Comparison of ENCODE assay signal across 12 cellular contexts in the genomic region with DNA sequence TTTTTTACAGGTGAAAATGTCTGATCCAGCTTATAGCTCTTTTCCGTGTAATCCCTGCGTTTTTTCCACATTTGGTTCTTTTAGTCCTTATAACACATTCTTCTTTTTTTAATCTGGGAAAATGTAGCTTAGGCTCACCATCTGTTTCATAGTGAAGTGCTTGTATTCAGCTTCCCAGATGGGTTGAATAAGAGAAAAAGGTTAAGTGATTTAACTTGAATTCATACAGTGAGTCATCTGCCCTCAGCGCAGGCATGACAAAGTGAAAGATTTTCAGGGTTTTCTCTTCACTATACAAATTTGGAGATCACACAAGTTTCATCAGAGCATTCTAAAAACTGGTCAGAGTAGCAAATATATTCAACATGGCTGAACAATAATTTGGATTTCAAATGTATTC.
DNase-seq lines count a peak whose midpoint lies in the region; ATAC-seq and TF ChIP-seq lines count a peak whose summit lies in the region.
"Had no signal": no experiment of that assay in that cellular context is flagged by ENCODE, and none has a peak within 500 bp of the region (broad histone marks: within the 10 kb centered on the region; RNA-seq: fewer than 3 reads in every experiment).

No MANE protein-coding gene starts in this region.

- H3K36me3 ChIP-seq in GM23248 (ENCODE audit: low read depth) (no peaks in the 10 kb centered on the region), ascending aorta (no peaks in the 10 kb centered on the region)

- peaks cover 11% of the 10 kb centered on the region; the same call in 1 of the 2 replicates for H3F3A ChIP-seq in GM23248 (ENCODE audit: insufficient read depth)

- peak overlapping the region; percentile 49 for H3K4me2 ChIP-seq in GM23248 (ENCODE audit: unreplicated experiment)

- intact Hi-C loops in ascending aorta (cut with DNase I), result no loop called here

- H3K79me2 ChIP-seq in GM23248 (ENCODE audit: insufficient read depth), result no peaks in the 10 kb centered on the region

- in situ Hi-C loops in GM23248 (cut with MboI), result no loop called here

- no peaks in the 10 kb centered on the region for H4K20me1 ChIP-seq in GM23248 (ENCODE audit: insufficient read depth)

- WGBS in GM23248 (ENCODE audit: low coverage in 1 of 2, low lambda C conversion rate in 2 of 2, missing lambda C conversion rate in 2 of 2), 2 experiments, result 28 to 49% methylated on average over 3 of the region's 3 CpGs

- H3K27ac ChIP-seq in GM23248, result peak overlapping the region; percentile 36
- H3K27ac ChIP-seq in foreskin keratinocyte, result no peak overlapping the region
- no peak overlapping the region for H3K27ac ChIP-seq in ascending aorta
- H3K27ac ChIP-seq: HL-60 had no signal

- no peak overlapping the region for H3K9ac ChIP-seq in GM23248

- H3K9me3 ChIP-seq in GM23248 (ENCODE audit: low read depth), result no peaks in the 10 kb centered on the region
- H3K9me3 ChIP-seq in ascending aorta, result no peaks in the 10 kb centered on the region

- TF ChIP-seq CTCF in foreskin keratinocyte (conservative IDR thresholded peaks at IDR 0.05), result no peak
- no peak for TF ChIP-seq CTCF in ascending aorta (IDR thresholded peaks at IDR 0.05)

- DNase-seq in A172 (ENCODE audit: low spot score) (peak; percentile 39), GM23248 (peak; percentile 87), amniotic epithelial cell (ENCODE audit: low read depth) (peak; percentile 60), foreskin keratinocyte (peak; percentile 16 to 41), ascending aorta (ENCODE audit: low spot score in 2 of 2) (no peak), NCI-H146 (lab: John Stamatoyannopoulos, UW) (no peak), NCI-H774 (lab: John Stamatoyannopoulos, UW) (no peak)
- DNase-seq: activated CD4-positive, alpha-beta T cell treated with anti-CD3 and anti-CD28 coated beads, Interleukin-2, amount 50 U/mL, for 48 hours; activated naive CD4-positive, alpha-beta T cell treated with Interleukin-2 at 50 U/mL for 16 hours; NCI-H1048 had no signal

- peak; percentile 82 for ATAC-seq in foreskin keratinocyte
- no peak for ATAC-seq in HG02588 (IDR thresholded peaks at IDR 0.05; ENCODE audit: unreplicated experiment)

- peaks cover 12% of the 10 kb centered on the region for H3K4me1 ChIP-seq in GM23248 (ENCODE audit: insufficient read depth)
- H3K4me1 ChIP-seq in foreskin keratinocyte, result peaks cover 6% of the 10 kb centered on the region
- H3K4me1 ChIP-seq in ascending aorta, result no peaks in the 10 kb centered on the region

- H3K27me3 ChIP-seq in GM23248 (replicated peaks; ENCODE audit: insufficient read depth), result no peaks in the 10 kb centered on the region
- H3K27me3 ChIP-seq in foreskin keratinocyte, result no peaks in the 10 kb centered on the region
- H3K27me3 ChIP-seq in ascending aorta, result no peaks in the 10 kb centered on the region

- peak overlapping the region; percentile 50 for H2AFZ ChIP-seq in GM23248

- H3K9me2 ChIP-seq in GM23248 (ENCODE audit: insufficient read depth), result no peaks in the 10 kb centered on the region

- no peak overlapping the region for H3K4me3 ChIP-seq in GM23248
- no peak overlapping the region for H3K4me3 ChIP-seq in ascending aorta

Comparison
In these comparisons a context has a peak if more than half of its experiments do, and no peak if none do; other contexts are left out.
1. DNase-seq: peak in A172 (single experiment), GM23248 (single experiment), amniotic epithelial cell (single experiment) and foreskin keratinocyte (2 of 2); none in ascending aorta (0 of 2), NCI-H146 (single experiment) and NCI-H774 (single experiment).